In the genomic region with DNA sequence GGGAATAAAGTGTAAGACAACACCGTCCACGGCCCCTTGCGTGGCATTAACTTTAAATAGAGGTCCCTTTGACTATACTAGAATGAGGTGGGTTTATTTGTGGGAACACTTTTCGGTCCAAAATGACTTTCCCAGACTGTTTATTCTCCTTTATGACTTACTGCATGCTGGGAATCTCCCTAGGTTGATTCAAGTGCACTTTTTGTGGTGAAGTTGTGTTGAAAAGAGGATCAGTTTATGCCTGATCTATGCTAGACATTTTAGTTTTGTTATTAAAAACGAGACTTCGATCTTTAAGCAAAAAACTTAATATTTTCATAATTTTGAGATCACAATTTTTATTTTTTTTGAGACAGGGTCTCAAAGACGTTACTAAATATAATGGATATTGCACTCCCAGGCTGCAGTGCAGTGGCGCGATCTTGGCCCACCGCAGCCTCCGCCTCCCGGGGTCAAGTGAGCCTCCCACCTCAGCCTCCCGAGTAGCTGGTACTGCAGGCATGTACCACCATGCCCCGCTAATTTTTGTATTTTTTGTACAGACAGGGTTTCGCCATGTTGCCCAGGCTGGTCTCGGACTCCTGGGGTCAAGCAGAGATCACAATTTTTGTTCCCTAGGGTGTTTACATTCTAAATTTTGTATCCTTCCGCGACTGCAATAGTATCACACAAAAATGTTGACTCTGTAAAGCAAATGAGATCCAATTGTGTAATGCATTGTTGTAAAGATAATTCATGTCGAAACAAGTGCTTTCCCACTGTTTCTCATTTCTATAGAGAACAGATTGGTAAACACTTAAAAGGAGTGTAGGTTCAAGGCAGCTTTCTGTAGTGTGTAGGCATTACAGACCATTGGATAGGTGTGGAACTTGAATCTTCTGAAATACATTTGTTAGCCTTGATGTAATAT, we compare ENCODE assay signal across 8 cellular contexts. TPM values are rescaled to one million over a fixed set of nuclear protein-coding genes. Genes with fewer than 3 reads are reported as not detected.
A peak's percentile ranks its signal among the peaks of the same experiment; 100 is the strongest.
DNase-seq lines count a peak whose midpoint lies in the region; ATAC-seq and TF ChIP-seq lines count a peak whose summit lies in the region.

No MANE protein-coding gene starts in this region.

- H2AFZ ChIP-seq in DND-41 (ENCODE audit: low read depth, low read length) (no peak overlapping the region), neuron (ENCODE audit: low read depth, low read length) (no peak overlapping the region)

- peak overlapping the region; percentile 85 to 88 for H3K4me3 ChIP-seq in DND-41 (ENCODE audit: low read depth in 1 of 2, low read length in 2 of 2)
- H3K4me3 ChIP-seq in ectodermal cell (ENCODE audit: insufficient read depth, low read depth, low read length) = peak overlapping the region; percentile 80
- H3K4me3 ChIP-seq in neuron (ENCODE audit: low read length) = peak overlapping the region; percentile 78

- H3K79me2 ChIP-seq in DND-41 (ENCODE audit: insufficient read depth, low read length) = peaks cover 69% of the 10 kb centered on the region

- ATAC-seq in DND-41 (ENCODE audit: insufficient read depth, low read depth) (no peak), GM18870 (IDR thresholded peaks at IDR 0.05; ENCODE audit: unreplicated experiment) (no peak)

- H3K4me2 ChIP-seq in DND-41 (ENCODE audit: insufficient read depth, low read length) = peak overlapping the region; percentile 93

- H3K9me3 ChIP-seq in DND-41 (ENCODE audit: insufficient read depth, low read length, severe bottlenecking) = no peaks in the 10 kb centered on the region
- no peaks in the 10 kb centered on the region for H3K9me3 ChIP-seq in ectodermal cell (ENCODE audit: control insufficient read depth, low read length)
- H3K9me3 ChIP-seq in neuron (ENCODE audit: low read length) = no peaks in the 10 kb centered on the region

- H4K20me1 ChIP-seq in DND-41 (ENCODE audit: insufficient read depth, low read length) = peaks cover 56% of the 10 kb centered on the region

- no peaks in the 10 kb centered on the region for H3K27me3 ChIP-seq in DND-41 (ENCODE audit: insufficient read depth, low read length, poor library complexity)
- no peaks in the 10 kb centered on the region for H3K27me3 ChIP-seq in ectodermal cell (ENCODE audit: control insufficient read depth, insufficient read depth, low read length, poor library complexity, severe bottlenecking)
- no peaks in the 10 kb centered on the region for H3K27me3 ChIP-seq in neuron (ENCODE audit: insufficient read depth, low read length)

- peaks cover 38% of the 10 kb centered on the region for H3K4me1 ChIP-seq in DND-41 (ENCODE audit: insufficient read depth, low read length)
- H3K4me1 ChIP-seq in ectodermal cell (ENCODE audit: control insufficient read depth, insufficient read depth, low read length) = no peaks in the 10 kb centered on the region
- peaks cover 4% of the 10 kb centered on the region for H3K4me1 ChIP-seq in neuron (ENCODE audit: insufficient read depth, low read length)

- H3K27ac ChIP-seq in DND-41 (ENCODE audit: low read length) = peak overlapping the region; percentile 93
- peak overlapping the region; percentile 78 for H3K27ac ChIP-seq in ectodermal cell (ENCODE audit: insufficient read depth, low read depth, low read length, poor library complexity, severe bottlenecking)

- H3K36me3 ChIP-seq in DND-41 (ENCODE audit: insufficient read depth, low read length) (peaks cover 30% of the 10 kb centered on the region), ectodermal cell (ENCODE audit: control insufficient read depth, insufficient read depth, low read length) (no peaks in the 10 kb centered on the region), neuron (ENCODE audit: insufficient read depth, low read length) (peaks cover 20% of the 10 kb centered on the region)

- WGBS in ectodermal cell, 2 experiments = 76 to 81% methylated on average over 19 of the region's 19 CpGs

- DNase-seq in DND-41 (no peak), NCI-H345 treated with DMSO at 0.1 percent for 48 hours (lab: John Stamatoyannopoulos, UW; ENCODE audit: unreplicated experiment) (peak; percentile 71), GM19240 (ENCODE audit: insufficient read length, low spot score) (no peak), NCI-H526 treated with DMSO at 0.1 percent for 48 hours (lab: John Stamatoyannopoulos, UW) (no peak), putamen (ENCODE audit: low spot score) (no peak)

- peak overlapping the region; percentile 94 for H3K9ac ChIP-seq in DND-41 (ENCODE audit: low read depth, low read length)

- no peak for TF ChIP-seq CTCF in DND-41 (IDR thresholded peaks at IDR 0.05; ENCODE audit: borderline replicate concordance, extremely low read depth, low read length, poor library complexity, severe bottlenecking)

RNA-seq across cellular contexts. Expression of a gene that starts 1.6 kb away (rescaled TPM):
- 276 TPM for polyA plus RNA-seq in ectodermal cell (2013, experiment 1 of 4)
- 280 TPM for polyA plus RNA-seq in ectodermal cell (2013, experiment 2 of 4)
- 192 TPM for polyA plus RNA-seq in ectodermal cell (2013, experiment 3 of 4)
- polyA plus RNA-seq in ectodermal cell (2013, experiment 4 of 4) = 202 TPM

RNA-seq across cellular contexts. Expression of a gene that starts 52.7 kb away (rescaled TPM):
- not detected for polyA plus RNA-seq in ectodermal cell (2013, experiment 1 of 4)
- not detected for polyA plus RNA-seq in ectodermal cell (2013, experiment 2 of 4)
- not detected for polyA plus RNA-seq in ectodermal cell (2013, experiment 3 of 4)
- not detected for polyA plus RNA-seq in ectodermal cell (2013, experiment 4 of 4)
